ENCODE assay signal across 11 cellular contexts in the genomic region with DNA sequence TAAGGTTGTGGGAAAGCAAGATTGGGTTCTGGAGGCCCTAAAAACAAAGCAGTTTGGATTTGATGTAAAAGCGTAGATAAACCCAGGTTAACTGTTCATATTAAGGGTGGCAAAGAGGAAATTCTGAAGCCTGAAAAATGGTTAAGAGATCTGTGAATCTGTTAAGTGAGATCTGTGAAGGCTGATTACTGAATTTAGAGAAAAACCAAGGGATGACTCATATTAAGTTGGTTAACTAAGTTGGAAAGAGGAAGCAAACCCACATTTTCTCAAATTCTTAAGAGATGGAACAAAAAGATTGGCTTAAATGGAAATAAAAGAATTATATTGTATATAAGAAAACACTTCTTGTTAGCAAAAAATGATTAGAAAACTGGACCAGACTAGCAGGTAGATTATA. TPM values are rescaled to one million over a fixed set of nuclear protein-coding genes. Genes with fewer than 3 reads are reported as not detected.
DNase-seq lines count a peak whose midpoint lies in the region; ATAC-seq and TF ChIP-seq lines count a peak whose summit lies in the region.
"Had no signal": no experiment of that assay in that cellular context is flagged by ENCODE, and none has a peak within 500 bp of the region (broad histone marks: within the 10 kb centered on the region; RNA-seq: fewer than 3 reads in every experiment).

No MANE protein-coding gene starts in this region.

- H3K4me1 Mint-ChIP-seq in HFFc6 (ENCODE audit: low read depth), result peaks cover 21% of the 10 kb centered on the region

- no peak for ATAC-seq in omental fat pad (ENCODE audit: low FRiP score)

- DNase-seq in AG20443 (ENCODE audit: low spot score), result peak; percentile 35
- peak; percentile 12 for DNase-seq in HFFc6
- peak; percentile 85 for DNase-seq in SIG-M5 treated with dmso at 0.1 percent for 504 hours (lab: John Stamatoyannopoulos, UW; ENCODE audit: unreplicated experiment)
- DNase-seq in fibroblast of the aortic adventitia (ENCODE audit: low read depth), result peak; percentile 58
- DNase-seq in omental fat pad (ENCODE audit: low spot score), result no peak
- DNase-seq in medulla oblongata (ENCODE audit: extremely low spot score), result no peak
- no peak for DNase-seq in dorsolateral prefrontal cortex
- no peak for DNase-seq in central memory CD4-positive, alpha-beta T cell
- DNase-seq: CD4-positive, alpha-beta T cell; nephron progenitor cell had no signal

- no peaks in the 10 kb centered on the region for H3K27me3 ChIP-seq in dorsolateral prefrontal cortex
- H3K27me3 ChIP-seq: ascending aorta had no signal

- no peak overlapping the region; the same call in 1 of the 2 replicates for H3K27ac Mint-ChIP-seq in HFFc6
- H3K27ac Mint-ChIP-seq: CD4-positive, alpha-beta T cell; nephron progenitor cell had no signal

- TF ChIP-seq CTCF in HFFc6 (IDR thresholded peaks at IDR 0.05), result no peak
- TF ChIP-seq CTCF in fibroblast of the aortic adventitia (IDR thresholded peaks at IDR 0.05; ENCODE audit: insufficient read depth, low read length), result no peak
- TF ChIP-seq CTCF in omental fat pad (IDR thresholded peaks at IDR 0.05), result no peak
- TF ChIP-seq CTCF in dorsolateral prefrontal cortex (IDR thresholded peaks at IDR 0.05 in 54 of 56, conservative IDR thresholded peaks at IDR 0.05 in 2 of 56; ENCODE audit: low read depth in 1 of 56, partially characterized antibody in 56 of 56), result no peak

- H3K9me3 Mint-ChIP-seq in HFFc6, result no peaks in the 10 kb centered on the region
- H3K9me3 Mint-ChIP-seq: CD4-positive, alpha-beta T cell; nephron progenitor cell had no signal

- H3K27ac ChIP-seq in dorsolateral prefrontal cortex, result peak overlapping the region in 2 of 59 donors; percentile 15 to 18
- H3K27ac ChIP-seq: ascending aorta had no signal

- intact Hi-C loops in dorsolateral prefrontal cortex (cut with DNase I), result no loop called here

- H3K36me3 Mint-ChIP-seq in HFFc6 (ENCODE audit: low read depth), result no peaks in the 10 kb centered on the region

- no peak overlapping the region for H3K4me3 ChIP-seq in fibroblast of the aortic adventitia (ENCODE audit: low read depth, low read length)
- no peak overlapping the region for H3K4me3 ChIP-seq in dorsolateral prefrontal cortex
- H3K4me3 ChIP-seq: ascending aorta had no signal

- peaks cover 3% of the 10 kb centered on the region; the same call in 1 of the 2 replicates for H3K27me3 Mint-ChIP-seq in HFFc6 (ENCODE audit: insufficient read depth)
- H3K27me3 Mint-ChIP-seq: CD4-positive, alpha-beta T cell had no signal

- no peak overlapping the region for H3K4me3 Mint-ChIP-seq in HFFc6
- H3K4me3 Mint-ChIP-seq: CD4-positive, alpha-beta T cell; nephron progenitor cell had no signal

RNA-seq across cellular contexts. Expression of a gene that starts 22.8 kb away (rescaled TPM):
- 1 to 10 TPM in 1 of 6 experiments, under 1 TPM in 5; 0.51 to 1.8 (median 0.79) TPM for total RNA-seq in HFFc6 (2021; fragmentation: NEBNext Ultra II Directional; extraction: Animal tissue kit (Norgen Biotek cat#: 25700))
- total RNA-seq in fibroblast of the aortic adventitia (ENCODE audit: low replicate concordance), result 10.7 and 15.2 TPM in 2 replicates
- 10 to 100 TPM; 11.8 to 23.4 (median 21.0) TPM for total RNA-seq in omental fat pad
- total RNA-seq in dorsolateral prefrontal cortex, result 10 to 100 TPM in 1 of 120 experiments, 1 to 10 TPM in 119; 1.0 to 11.2 (median 4.2) TPM

Comparison
In these comparisons a context has a peak if more than half of its experiments do, and no peak if none do; other contexts are left out.
1. DNase-seq: peak in AG20443 (single experiment), HFFc6 (single experiment), SIG-M5 treated with dmso at 0.1 percent for 504 hours (single experiment) and fibroblast of the aortic adventitia (single experiment); none in omental fat pad (single experiment), medulla oblongata (single experiment), dorsolateral prefrontal cortex (0 of 10) and central memory CD4-positive, alpha-beta T cell (single experiment).